Comparison of ENCODE assay signal across 11 cellular contexts in the genomic region with DNA sequence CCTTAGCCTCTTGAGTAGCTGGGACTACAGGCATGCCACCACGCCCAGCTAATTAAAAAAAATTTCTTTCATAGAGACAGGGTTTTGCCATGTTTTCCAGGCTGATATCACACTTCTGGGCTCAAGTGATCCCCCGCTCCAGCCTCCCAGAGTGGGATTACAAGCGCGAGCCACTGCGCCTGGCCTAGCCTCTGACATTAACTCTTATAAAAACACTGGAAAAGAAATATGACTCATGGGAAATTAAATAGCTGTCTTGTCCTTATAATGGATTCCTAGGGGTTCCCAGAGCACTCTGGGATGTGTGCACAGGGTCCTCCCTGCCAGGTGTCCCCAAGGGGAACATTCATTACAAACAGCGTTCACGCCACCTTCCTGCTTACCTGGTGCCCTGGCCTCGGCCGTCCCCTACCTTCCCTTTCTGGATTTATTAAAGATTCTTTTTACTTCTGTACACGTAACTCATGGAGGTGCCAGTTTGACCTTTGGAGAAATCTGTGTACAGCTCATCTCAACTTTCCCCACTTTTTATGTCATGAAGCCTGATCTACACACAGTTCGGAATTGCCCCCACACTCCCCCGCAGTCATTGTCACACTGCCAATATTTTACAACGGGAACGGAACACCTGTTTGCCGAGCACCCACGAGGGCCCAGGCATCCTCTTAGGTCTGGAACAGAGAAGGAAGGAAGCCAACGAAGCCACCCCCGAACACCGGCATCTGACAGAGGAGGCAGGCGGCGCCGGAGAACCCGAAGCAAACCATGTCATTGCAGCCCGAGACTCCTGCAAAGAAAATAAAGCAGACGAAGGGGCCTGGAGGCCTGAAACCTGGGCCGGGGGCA. TPM values are rescaled to one million over a fixed set of nuclear protein-coding genes. Genes with fewer than 3 reads are reported as not detected.
DNase-seq lines count a peak whose midpoint lies in the region; ATAC-seq lines count a peak whose summit lies in the region.
"Had no signal": no experiment of that assay in that cellular context is flagged by ENCODE, and none has a peak within 500 bp of the region (broad histone marks: within the 10 kb centered on the region; RNA-seq: fewer than 3 reads in every experiment).

No MANE protein-coding gene starts in this region.

- peaks cover 37% of the 10 kb centered on the region for H3K4me1 Mint-ChIP-seq in T-helper 1 cell treated with Interleukin-12 subunit alpha and Interleukin-12 subunit beta and Interleukin-4 antibody, amounts not matched to agents 30 μg/mL and 1 μg/mL, for 36 hours (ENCODE audit: low read depth)
- H3K4me1 Mint-ChIP-seq in activated CD4-positive, alpha-beta T cell treated with anti-CD3 and anti-CD28 coated beads, Interleukin-2, amount 10 ng/mL, durations not matched to agents 24 days and 14 days, result peaks cover 47% of the 10 kb centered on the region
- peaks cover 8% of the 10 kb centered on the region in 2 donors for H3K4me1 Mint-ChIP-seq in stimulated activated naive B cell treated with anti-CD40 and anti-IgM and Interleukin-4, amounts not matched to agents 10 μg/mL and 1 μg/mL and 100 μg/mL, for 72 hours

- H3K36me3 Mint-ChIP-seq in T-helper 1 cell treated with Interleukin-12 subunit alpha and Interleukin-12 subunit beta and Interleukin-4 antibody, amounts not matched to agents 30 μg/mL and 1 μg/mL, for 36 hours (ENCODE audit: low read depth), result peaks cover 36% of the 10 kb centered on the region
- H3K36me3 Mint-ChIP-seq in activated CD4-positive, alpha-beta T cell treated with anti-CD3 and anti-CD28 coated beads, Interleukin-2, amount 10 ng/mL, durations not matched to agents 24 days and 14 days (ENCODE audit: low read depth), result peaks cover 40% of the 10 kb centered on the region
- H3K36me3 Mint-ChIP-seq in stimulated activated naive B cell treated with anti-CD40 and anti-IgM and Interleukin-4, amounts not matched to agents 10 μg/mL and 1 μg/mL and 100 μg/mL, for 72 hours, result no peaks in the 10 kb centered on the region

- DNase-seq in T-helper 1 cell (no peak), kidney glomerular epithelial cell (lab: John Stamatoyannopoulos, UW) (peak; percentile 48)
- DNase-seq in activated CD4-positive, alpha-beta T cell treated with anti-CD3 and anti-CD28 coated beads, Interleukin-2, amount 10 ng/mL, durations not matched to agents 24 days and 14 days, result no peak
- DNase-seq in stimulated activated naive B cell treated with anti-CD40 and anti-IgM and Interleukin-4, amounts not matched to agents 10 μg/mL and 1 μg/mL and 100 μg/mL, for 72 hours, result no peak
- DNase-seq: effector CD4-positive, alpha-beta T cell; NCI-H526 had no signal

- peak overlapping the region; percentile 67 for H3K27ac Mint-ChIP-seq in T-helper 1 cell treated with Interleukin-12 subunit alpha and Interleukin-12 subunit beta and Interleukin-4 antibody, amounts not matched to agents 30 μg/mL and 1 μg/mL, for 36 hours
- peak overlapping the region; percentile 82 for H3K27ac Mint-ChIP-seq in activated CD4-positive, alpha-beta T cell treated with anti-CD3 and anti-CD28 coated beads, Interleukin-2, amount 10 ng/mL, durations not matched to agents 24 days and 14 days
- no peak overlapping the region for H3K27ac Mint-ChIP-seq in stimulated activated naive B cell treated with anti-CD40 and anti-IgM and Interleukin-4, amounts not matched to agents 10 μg/mL and 1 μg/mL and 100 μg/mL, for 72 hours

- intact Hi-C loops in activated CD4-positive, alpha-beta T cell treated with anti-CD3 and anti-CD28 coated beads, Interleukin-2, amount 10 ng/mL, durations not matched to agents 24 days and 14 days (cut with micrococcal nuclease), result no loop called here

- peak; percentile 45 to 58 for ATAC-seq in stimulated activated naive B cell treated with anti-CD40 and anti-IgM and Interleukin-4, amounts not matched to agents 10 μg/mL and 1 μg/mL and 100 μg/mL, for 72 hours (replicated peaks)
- ATAC-seq in HG02798 (IDR thresholded peaks at IDR 0.05; ENCODE audit: poor library complexity, unreplicated experiment) (no peak), GM21528 (IDR thresholded peaks at IDR 0.05; ENCODE audit: low FRiP score, unreplicated experiment) (no peak), GM21381 (IDR thresholded peaks at IDR 0.05; ENCODE audit: unreplicated experiment) (no peak)
- ATAC-seq: psoas muscle had no signal

- no peaks in the 10 kb centered on the region for H3K27me3 Mint-ChIP-seq in T-helper 1 cell treated with Interleukin-12 subunit alpha and Interleukin-12 subunit beta and Interleukin-4 antibody, amounts not matched to agents 30 μg/mL and 1 μg/mL, for 36 hours (ENCODE audit: low read depth)
- H3K27me3 Mint-ChIP-seq in activated CD4-positive, alpha-beta T cell treated with anti-CD3 and anti-CD28 coated beads, Interleukin-2, amount 10 ng/mL, durations not matched to agents 24 days and 14 days, result no peaks in the 10 kb centered on the region
- H3K27me3 Mint-ChIP-seq in stimulated activated naive B cell treated with anti-CD40 and anti-IgM and Interleukin-4, amounts not matched to agents 10 μg/mL and 1 μg/mL and 100 μg/mL, for 72 hours, result peaks cover 15 to 17% of the 10 kb centered on the region in 2 donors

- no peaks in the 10 kb centered on the region for H3K9me3 Mint-ChIP-seq in T-helper 1 cell treated with Interleukin-12 subunit alpha and Interleukin-12 subunit beta and Interleukin-4 antibody, amounts not matched to agents 30 μg/mL and 1 μg/mL, for 36 hours
- H3K9me3 Mint-ChIP-seq in activated CD4-positive, alpha-beta T cell treated with anti-CD3 and anti-CD28 coated beads, Interleukin-2, amount 10 ng/mL, durations not matched to agents 24 days and 14 days, result no peaks in the 10 kb centered on the region
- H3K9me3 Mint-ChIP-seq in stimulated activated naive B cell treated with anti-CD40 and anti-IgM and Interleukin-4, amounts not matched to agents 10 μg/mL and 1 μg/mL and 100 μg/mL, for 72 hours, result no peaks in the 10 kb centered on the region

- peak overlapping the region; percentile 22 for H3K4me3 Mint-ChIP-seq in T-helper 1 cell treated with Interleukin-12 subunit alpha and Interleukin-12 subunit beta and Interleukin-4 antibody, amounts not matched to agents 30 μg/mL and 1 μg/mL, for 36 hours
- peak overlapping the region; percentile 67 for H3K4me3 Mint-ChIP-seq in activated CD4-positive, alpha-beta T cell treated with anti-CD3 and anti-CD28 coated beads, Interleukin-2, amount 10 ng/mL, durations not matched to agents 24 days and 14 days
- H3K4me3 Mint-ChIP-seq in stimulated activated naive B cell treated with anti-CD40 and anti-IgM and Interleukin-4, amounts not matched to agents 10 μg/mL and 1 μg/mL and 100 μg/mL, for 72 hours, result peak overlapping the region; percentile 11 to 22

RNA-seq across cellular contexts. Expression of gene MEAK7, which starts 39.7 kb away (rescaled TPM):
- 11.7 and 12.5 TPM in 2 replicates for total RNA-seq in activated CD4-positive, alpha-beta T cell treated with anti-CD3 and anti-CD28 coated beads, Interleukin-2, amount 10 ng/mL, durations not matched to agents 24 days and 14 days

Comparison
In these comparisons a context has a peak if more than half of its experiments do, and no peak if none do; other contexts are left out.
1. H3K4me3 Mint-ChIP-seq: peak in every context shown above with its lines; median percentile 67 in activated CD4-positive, alpha-beta T cell treated with anti-CD3 and anti-CD28 coated beads, Interleukin-2, amount 10 ng/mL, durations not matched to agents 24 days and 14 days; 22 in T-helper 1 cell treated with Interleukin-12 subunit alpha and Interleukin-12 subunit beta and Interleukin-4 antibody, amounts not matched to agents 30 μg/mL and 1 μg/mL, for 36 hours; 16 in stimulated activated naive B cell treated with anti-CD40 and anti-IgM and Interleukin-4, amounts not matched to agents 10 μg/mL and 1 μg/mL and 100 μg/mL, for 72 hours.
2. ATAC-seq: peak in stimulated activated naive B cell treated with anti-CD40 and anti-IgM and Interleukin-4, amounts not matched to agents 10 μg/mL and 1 μg/mL and 100 μg/mL, for 72 hours (2 of 2); none in HG02798 (single experiment), GM21528 (single experiment) and GM21381 (single experiment).